21 cellular contexts compared by ENCODE assay signal in genomic region chr10:78039743-78040142, GRCh38. TPM values are rescaled to one million over a fixed set of nuclear protein-coding genes. Genes with fewer than 3 reads are reported as not detected.
DNase-seq lines count a peak whose midpoint lies in the region; ATAC-seq and TF ChIP-seq lines count a peak whose summit lies in the region.
"Had no signal": no experiment of that assay in that cellular context is flagged by ENCODE, and none has a peak within 500 bp of the region (broad histone marks: within the 10 kb centered on the region; RNA-seq: fewer than 3 reads in every experiment).

No MANE protein-coding gene starts in this region.

- in situ Hi-C loops in G401 (cut with HindIII; ENCODE audit: low sequenced_read_pairs): no loop called here
- in situ Hi-C loops in mammary epithelial cell (cut with MboI; ENCODE audit: low sequenced_read_pairs in 2 of 2): loop anchor here (10.0 kb wide), 1 partner anchor 1155 kb away; no protein-coding TSS in a partner anchor

- H4K20me1 ChIP-seq in DND-41 (ENCODE audit: insufficient read depth, low read length): peaks cover 81% of the 10 kb centered on the region
- H4K20me1 ChIP-seq in mammary epithelial cell (ENCODE audit: insufficient read depth, low read length): peaks cover 37% of the 10 kb centered on the region

- H3K4me2 ChIP-seq in DND-41 (ENCODE audit: insufficient read depth, low read length): peak overlapping the region; percentile 8; the same call in 1 of the 2 replicates
- no peak overlapping the region for H3K4me2 ChIP-seq in mammary epithelial cell (ENCODE audit: insufficient read depth, low read depth, low read length)

- H3K4me3 Mint-ChIP-seq in CD4-positive, alpha-beta T cell: no peak overlapping the region
- peak overlapping the region; percentile 86 for H3K4me3 Mint-ChIP-seq in WTC11
- H3K4me3 Mint-ChIP-seq: activated CD4-positive, alpha-beta T cell treated with anti-CD3 and anti-CD28 coated beads, Interleukin-2, amount 10 ng/mL, durations not matched to agents 7 days and 5 days; immature natural killer cell had no signal

- H3K4me1 ChIP-seq in DND-41 (ENCODE audit: insufficient read depth, low read length) (peaks cover 43% of the 10 kb centered on the region), iPS-15b (ENCODE audit: control insufficient read depth, insufficient read depth, low read length) (peaks cover 44% of the 10 kb centered on the region), mammary epithelial cell (ENCODE audit: insufficient read depth, low read length) (peaks cover 41% of the 10 kb centered on the region)

- H3K79me2 ChIP-seq in DND-41 (ENCODE audit: insufficient read depth, low read length) (peaks cover 60% of the 10 kb centered on the region), mammary epithelial cell (ENCODE audit: insufficient read depth, low read length) (peaks cover 70% of the 10 kb centered on the region)

- H3K4me3 ChIP-seq in DND-41 (ENCODE audit: low read depth in 1 of 2, low read length in 2 of 2): no peak overlapping the region
- H3K4me3 ChIP-seq in iPS-15b (ENCODE audit: low read depth, low read length): peak overlapping the region; percentile 9
- H3K4me3 ChIP-seq in mammary epithelial cell (replicated peaks in 1 of 3; ENCODE audit: insufficient read depth in 1 of 3, low read depth in 2 of 3, low read length in 3 of 3): no peak overlapping the region
- H3K4me3 ChIP-seq: left ventricle myocardium inferior, MG63, SJCRH30, upper lobe of left lung had no signal

- H3K9ac ChIP-seq in DND-41 (ENCODE audit: low read depth, low read length): no peak overlapping the region
- no peak overlapping the region for H3K9ac ChIP-seq in iPS-15b (ENCODE audit: low read depth, low read length)
- H3K9ac ChIP-seq in mammary epithelial cell (ENCODE audit: insufficient read depth, low read length): no peak overlapping the region

- CTCF ChIA-PET in CD4-positive, alpha-beta T cell (lab: Charles Lee): no interaction called here
- CTCF ChIA-PET in WTC11 (lab: Charles Lee): interaction anchor here (2.5 kb wide), 1 partner anchor 10 kb away, joined by 7 read pairs; the partner anchor contains the start of gene POLR3A
- CTCF ChIA-PET in mammary epithelial cell (lab: Charles Lee; ENCODE audit: low non-redundant PET): no interaction called here

- no TSS peak for BruUV-seq in mammary epithelial cell (replicated peaks; lab: Mats Ljungman, UMichigan)

- H3K36me3 ChIP-seq in DND-41 (ENCODE audit: insufficient read depth, low read length) (peaks cover 81% of the 10 kb centered on the region), iPS-15b (ENCODE audit: control insufficient read depth, insufficient read depth, low read length) (peaks cover 58% of the 10 kb centered on the region), mammary epithelial cell (ENCODE audit: insufficient read depth, low read length) (peaks cover 71% of the 10 kb centered on the region)

- no peaks in the 10 kb centered on the region for H3K9me3 ChIP-seq in CD4-positive, alpha-beta T cell (ENCODE audit: control insufficient read depth, low read length)
- no peaks in the 10 kb centered on the region for H3K9me3 ChIP-seq in DND-41 (ENCODE audit: insufficient read depth, low read length, severe bottlenecking)
- H3K9me3 ChIP-seq in iPS-15b (ENCODE audit: control insufficient read depth, insufficient read depth, low read length): no peaks in the 10 kb centered on the region
- no peaks in the 10 kb centered on the region for H3K9me3 ChIP-seq in mammary epithelial cell (replicated peaks; ENCODE audit: insufficient read depth, low read length)
- H3K9me3 ChIP-seq: left ventricle myocardium inferior, MG63, SJCRH30, upper lobe of left lung had no signal

- H3K27me3 Mint-ChIP-seq in CD4-positive, alpha-beta T cell: no peaks in the 10 kb centered on the region
- no peaks in the 10 kb centered on the region for H3K27me3 Mint-ChIP-seq in WTC11 (ENCODE audit: low read depth)
- H3K27me3 Mint-ChIP-seq: activated CD4-positive, alpha-beta T cell treated with anti-CD3 and anti-CD28 coated beads, Interleukin-2, amount 10 ng/mL, durations not matched to agents 7 days and 5 days; IgD-negative memory B cell had no signal

- H3K27ac Mint-ChIP-seq in CD4-positive, alpha-beta T cell: peak overlapping the region; percentile 34
- H3K27ac Mint-ChIP-seq in WTC11: peak overlapping the region; percentile 95
- H3K27ac Mint-ChIP-seq: activated CD4-positive, alpha-beta T cell treated with anti-CD3 and anti-CD28 coated beads, Interleukin-2, amount 10 ng/mL, durations not matched to agents 7 days and 5 days had no signal

- H3K27me3 ChIP-seq in CD4-positive, alpha-beta T cell (ENCODE audit: control insufficient read depth, insufficient read depth, low read length): no peaks in the 10 kb centered on the region
- H3K27me3 ChIP-seq in DND-41 (ENCODE audit: insufficient read depth, low read length, poor library complexity) (no peaks in the 10 kb centered on the region), iPS-15b (ENCODE audit: control insufficient read depth, insufficient read depth, low read length) (no peaks in the 10 kb centered on the region), mammary epithelial cell (ENCODE audit: insufficient read depth, low read length) (no peaks in the 10 kb centered on the region)
- H3K27me3 ChIP-seq: MG63, SJCRH30, upper lobe of left lung had no signal

- H2AFZ ChIP-seq in DND-41 (ENCODE audit: low read depth, low read length) (no peak overlapping the region), mammary epithelial cell (ENCODE audit: low read depth, low read length) (no peak overlapping the region)

- TF ChIP-seq CTCF in CD4-positive, alpha-beta T cell (IDR thresholded peaks at IDR 0.05): no peak
- TF ChIP-seq CTCF in DND-41 (IDR thresholded peaks at IDR 0.05; ENCODE audit: borderline replicate concordance, extremely low read depth, low read length, poor library complexity, severe bottlenecking): no peak
- no peak for TF ChIP-seq CTCF in WTC11 (IDR thresholded peaks at IDR 0.05)
- no peak for TF ChIP-seq CTCF in mammary epithelial cell (conservative IDR thresholded peaks at IDR 0.05 in 1 of 2, IDR thresholded peaks at IDR 0.05 in 1 of 2; ENCODE audit: extremely low read depth in 1 of 2, insufficient read depth in 1 of 2, low read depth in 1 of 2, low read length in 2 of 2)

- peaks cover 88% of the 10 kb centered on the region for H3K36me3 Mint-ChIP-seq in CD4-positive, alpha-beta T cell (ENCODE audit: low read depth)
- H3K36me3 Mint-ChIP-seq in WTC11: peaks cover 83% of the 10 kb centered on the region

- 95% methylated on average over 3 of the region's 3 CpGs for WGBS in mammary epithelial cell (ENCODE audit: low coverage, missing lambda C conversion rate)

- H3K9me3 Mint-ChIP-seq in CD4-positive, alpha-beta T cell: no peaks in the 10 kb centered on the region
- H3K9me3 Mint-ChIP-seq in WTC11: no peaks in the 10 kb centered on the region
- H3K9me3 Mint-ChIP-seq: activated CD4-positive, alpha-beta T cell treated with anti-CD3 and anti-CD28 coated beads, Interleukin-2, amount 10 ng/mL, durations not matched to agents 7 days and 5 days; IgD-negative memory B cell; immature natural killer cell had no signal

- POLR2A ChIA-PET in CD4-positive, alpha-beta T cell (lab: Charles Lee): no interaction called here
- POLR2A ChIA-PET in WTC11 (lab: Charles Lee): no interaction called here

- no peak overlapping the region for H3K27ac ChIP-seq in CD4-positive, alpha-beta T cell (ENCODE audit: low read depth, low read length)
- H3K27ac ChIP-seq in DND-41 (ENCODE audit: low read length): no peak overlapping the region
- no peak overlapping the region for H3K27ac ChIP-seq in mammary epithelial cell (ENCODE audit: insufficient read depth, low read depth, low read length)
- H3K27ac ChIP-seq: left ventricle myocardium inferior, SJCRH30, upper lobe of left lung had no signal

- dilution Hi-C loops in mammary epithelial cell (cut with HindIII; ENCODE audit: low sequenced_read_pairs): loop anchor here (10.0 kb wide), 4 partner anchors 265 to 995 kb away; no protein-coding TSS in a partner anchor

- no peak for DNase-seq in CD4-positive, alpha-beta T cell
- DNase-seq in DND-41: no peak
- DNase-seq in WTC11 (ENCODE audit: low spot score): no peak
- DNase-seq in G401 (ENCODE audit: low spot score): no peak
- DNase-seq in mammary epithelial cell: no peak
- no peak for DNase-seq in NCI-H774 (lab: John Stamatoyannopoulos, UW)
- DNase-seq in GM19238 (ENCODE audit: insufficient read length, low spot score): no peak
- DNase-seq: activated CD4-positive, alpha-beta T cell treated with anti-CD3 and anti-CD28 coated beads, Interleukin-2, amount 10 ng/mL, durations not matched to agents 7 days and 5 days; COR-L47; immature natural killer cell; left ventricle myocardium inferior; MG63; NCI-H1436 treated with DMSO at 0.1 percent for 48 hours; NCI-H526 treated with DMSO at 0.1 percent for 48 hours; PC-3; SJCRH30; stimulated activated CD4-positive, alpha-beta T cell treated with anti-CD3 and anti-CD28 coated beads, Interleukin-4, amount 100 ng/mL, for 1 hour; T-helper 1 cell; upper lobe of left lung had no signal

- intact Hi-C loops in CD4-positive, alpha-beta T cell (cut with DNase I, micrococcal nuclease): loop anchor here (5.0 to 10.0 kb wide), 3 partner anchors 1028 to 1405 kb away; partner anchors contain the start of genes PPIF (in 1 of the 2), ZCCHC24 (in 1 of the 2) and ZMIZ1 (in 1 of the 2)
- intact Hi-C loops in mammary epithelial cell (cut with micrococcal nuclease): no loop called here

- no peak for ATAC-seq in CD4-positive, alpha-beta T cell (ENCODE audit: poor library complexity)
- ATAC-seq in DND-41 (ENCODE audit: insufficient read depth, low read depth) (no peak), WTC11 (peak; percentile 39)
- ATAC-seq: PC-3 had no signal

- H3K4me1 Mint-ChIP-seq in CD4-positive, alpha-beta T cell (ENCODE audit: low read depth): peaks cover 74% of the 10 kb centered on the region
- H3K4me1 Mint-ChIP-seq in WTC11: peaks cover 94% of the 10 kb centered on the region

TF ChIP-seq in WTC11, 78 proteins besides CTCF, POLR2A, EP300 and RAD21 (continues in another document):
- no peak for TF ChIP-seq PRRX2 (CRISPR knock-in tag; IDR thresholded peaks at IDR 0.05)
- TF ChIP-seq SMAD3 (CRISPR knock-in tag; IDR thresholded peaks at IDR 0.05; ENCODE audit: borderline replicate concordance): 0 out of 2 replicates have a peak, but pooled peaks have one; percentile 65
- no peak for TF ChIP-seq MAX (CRISPR knock-in tag; IDR thresholded peaks at IDR 0.05)
- no peak for TF ChIP-seq ZNF423 (CRISPR knock-in tag; IDR thresholded peaks at IDR 0.05)

RNA-seq across cellular contexts. Expression of gene RPS24, which starts 6.1 kb away (rescaled TPM):
- 1,000 to 10,000 TPM; 1,812 to 1,903 TPM for total RNA-seq in CD4-positive, alpha-beta T cell
- total RNA-seq in WTC11 (2021) (1,819 to 2,002 TPM (median 1,916 TPM) in 3 replicates), mammary epithelial cell (1,000 to 10,000 TPM; 1,075 to 1,343 TPM)
- 3,664 and 4,261 TPM in 2 replicates for total RNA-seq in G401 (2014; rRNA removed; shearing (Covaris generic))
- polyA plus RNA-seq in mammary epithelial cell: 3,275 TPM
- polyA minus RNA-seq in mammary epithelial cell: 684 TPM

RNA-seq across cellular contexts. Expression of gene POLR3A, which starts 10.4 kb away (rescaled TPM):
- 1 to 10 TPM; 6.7 to 6.9 TPM for total RNA-seq in CD4-positive, alpha-beta T cell
- total RNA-seq in WTC11 (2021): 27.5 to 32.2 TPM (median 27.9 TPM) in 3 replicates
- total RNA-seq in G401 (2014; rRNA removed; shearing (Covaris generic)): 24.3 and 29.1 TPM in 2 replicates
- 10 to 100 TPM; 20.8 to 21.2 TPM for total RNA-seq in mammary epithelial cell
- 12.5 TPM for polyA plus RNA-seq in mammary epithelial cell
- polyA minus RNA-seq in mammary epithelial cell: 31.3 TPM
